In the genomic region with DNA sequence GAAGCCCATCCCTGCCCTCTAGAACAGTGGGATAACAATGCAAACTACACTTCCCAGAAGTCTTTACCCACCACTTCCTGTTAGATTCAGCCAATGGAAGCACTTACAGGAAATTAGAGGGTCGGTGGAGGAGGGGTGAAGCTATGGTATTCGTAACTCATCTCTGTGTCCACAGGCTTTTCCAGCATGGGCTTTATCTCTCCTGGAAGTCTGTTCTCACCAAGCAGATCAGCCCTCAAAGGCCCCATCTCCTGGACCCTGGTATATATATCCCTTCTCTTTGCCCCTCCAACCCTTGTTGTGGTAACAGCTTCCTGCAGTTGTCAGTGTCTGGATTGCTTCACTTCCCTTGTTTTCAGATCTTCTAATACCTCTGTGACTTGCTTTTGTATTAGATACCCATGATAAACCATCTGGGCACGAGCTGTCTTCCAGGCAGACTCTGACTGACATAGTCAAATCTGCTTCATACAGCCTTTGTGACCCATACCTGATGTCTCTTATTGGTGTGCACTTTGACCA, we compare ENCODE assay signal across 1 cellular context.
TF ChIP-seq lines count a peak whose summit lies in the region.

No MANE protein-coding gene starts in this region.

TF ChIP-seq in K562, 482 proteins besides CTCF, POLR2A, EP300 and RAD21 (continued from another document):
- TF ChIP-seq, protein P1, sequence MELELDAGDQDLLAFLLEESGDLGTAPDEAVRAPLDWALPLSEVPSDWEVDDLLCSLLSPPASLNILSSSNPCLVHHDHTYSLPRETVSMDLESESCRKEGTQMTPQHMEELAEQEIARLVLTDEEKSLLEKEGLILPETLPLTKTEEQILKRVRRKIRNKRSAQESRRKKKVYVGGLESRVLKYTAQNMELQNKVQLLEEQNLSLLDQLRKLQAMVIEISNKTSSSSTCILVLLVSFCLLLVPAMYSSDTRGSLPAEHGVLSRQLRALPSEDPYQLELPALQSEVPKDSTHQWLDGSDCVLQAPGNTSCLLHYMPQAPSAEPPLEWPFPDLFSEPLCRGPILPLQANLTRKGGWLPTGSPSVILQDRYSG (tag; conservative IDR thresholded peaks at IDR 0.05; ENCODE audit: low read depth): no peak
- TF ChIP-seq, protein P2, sequence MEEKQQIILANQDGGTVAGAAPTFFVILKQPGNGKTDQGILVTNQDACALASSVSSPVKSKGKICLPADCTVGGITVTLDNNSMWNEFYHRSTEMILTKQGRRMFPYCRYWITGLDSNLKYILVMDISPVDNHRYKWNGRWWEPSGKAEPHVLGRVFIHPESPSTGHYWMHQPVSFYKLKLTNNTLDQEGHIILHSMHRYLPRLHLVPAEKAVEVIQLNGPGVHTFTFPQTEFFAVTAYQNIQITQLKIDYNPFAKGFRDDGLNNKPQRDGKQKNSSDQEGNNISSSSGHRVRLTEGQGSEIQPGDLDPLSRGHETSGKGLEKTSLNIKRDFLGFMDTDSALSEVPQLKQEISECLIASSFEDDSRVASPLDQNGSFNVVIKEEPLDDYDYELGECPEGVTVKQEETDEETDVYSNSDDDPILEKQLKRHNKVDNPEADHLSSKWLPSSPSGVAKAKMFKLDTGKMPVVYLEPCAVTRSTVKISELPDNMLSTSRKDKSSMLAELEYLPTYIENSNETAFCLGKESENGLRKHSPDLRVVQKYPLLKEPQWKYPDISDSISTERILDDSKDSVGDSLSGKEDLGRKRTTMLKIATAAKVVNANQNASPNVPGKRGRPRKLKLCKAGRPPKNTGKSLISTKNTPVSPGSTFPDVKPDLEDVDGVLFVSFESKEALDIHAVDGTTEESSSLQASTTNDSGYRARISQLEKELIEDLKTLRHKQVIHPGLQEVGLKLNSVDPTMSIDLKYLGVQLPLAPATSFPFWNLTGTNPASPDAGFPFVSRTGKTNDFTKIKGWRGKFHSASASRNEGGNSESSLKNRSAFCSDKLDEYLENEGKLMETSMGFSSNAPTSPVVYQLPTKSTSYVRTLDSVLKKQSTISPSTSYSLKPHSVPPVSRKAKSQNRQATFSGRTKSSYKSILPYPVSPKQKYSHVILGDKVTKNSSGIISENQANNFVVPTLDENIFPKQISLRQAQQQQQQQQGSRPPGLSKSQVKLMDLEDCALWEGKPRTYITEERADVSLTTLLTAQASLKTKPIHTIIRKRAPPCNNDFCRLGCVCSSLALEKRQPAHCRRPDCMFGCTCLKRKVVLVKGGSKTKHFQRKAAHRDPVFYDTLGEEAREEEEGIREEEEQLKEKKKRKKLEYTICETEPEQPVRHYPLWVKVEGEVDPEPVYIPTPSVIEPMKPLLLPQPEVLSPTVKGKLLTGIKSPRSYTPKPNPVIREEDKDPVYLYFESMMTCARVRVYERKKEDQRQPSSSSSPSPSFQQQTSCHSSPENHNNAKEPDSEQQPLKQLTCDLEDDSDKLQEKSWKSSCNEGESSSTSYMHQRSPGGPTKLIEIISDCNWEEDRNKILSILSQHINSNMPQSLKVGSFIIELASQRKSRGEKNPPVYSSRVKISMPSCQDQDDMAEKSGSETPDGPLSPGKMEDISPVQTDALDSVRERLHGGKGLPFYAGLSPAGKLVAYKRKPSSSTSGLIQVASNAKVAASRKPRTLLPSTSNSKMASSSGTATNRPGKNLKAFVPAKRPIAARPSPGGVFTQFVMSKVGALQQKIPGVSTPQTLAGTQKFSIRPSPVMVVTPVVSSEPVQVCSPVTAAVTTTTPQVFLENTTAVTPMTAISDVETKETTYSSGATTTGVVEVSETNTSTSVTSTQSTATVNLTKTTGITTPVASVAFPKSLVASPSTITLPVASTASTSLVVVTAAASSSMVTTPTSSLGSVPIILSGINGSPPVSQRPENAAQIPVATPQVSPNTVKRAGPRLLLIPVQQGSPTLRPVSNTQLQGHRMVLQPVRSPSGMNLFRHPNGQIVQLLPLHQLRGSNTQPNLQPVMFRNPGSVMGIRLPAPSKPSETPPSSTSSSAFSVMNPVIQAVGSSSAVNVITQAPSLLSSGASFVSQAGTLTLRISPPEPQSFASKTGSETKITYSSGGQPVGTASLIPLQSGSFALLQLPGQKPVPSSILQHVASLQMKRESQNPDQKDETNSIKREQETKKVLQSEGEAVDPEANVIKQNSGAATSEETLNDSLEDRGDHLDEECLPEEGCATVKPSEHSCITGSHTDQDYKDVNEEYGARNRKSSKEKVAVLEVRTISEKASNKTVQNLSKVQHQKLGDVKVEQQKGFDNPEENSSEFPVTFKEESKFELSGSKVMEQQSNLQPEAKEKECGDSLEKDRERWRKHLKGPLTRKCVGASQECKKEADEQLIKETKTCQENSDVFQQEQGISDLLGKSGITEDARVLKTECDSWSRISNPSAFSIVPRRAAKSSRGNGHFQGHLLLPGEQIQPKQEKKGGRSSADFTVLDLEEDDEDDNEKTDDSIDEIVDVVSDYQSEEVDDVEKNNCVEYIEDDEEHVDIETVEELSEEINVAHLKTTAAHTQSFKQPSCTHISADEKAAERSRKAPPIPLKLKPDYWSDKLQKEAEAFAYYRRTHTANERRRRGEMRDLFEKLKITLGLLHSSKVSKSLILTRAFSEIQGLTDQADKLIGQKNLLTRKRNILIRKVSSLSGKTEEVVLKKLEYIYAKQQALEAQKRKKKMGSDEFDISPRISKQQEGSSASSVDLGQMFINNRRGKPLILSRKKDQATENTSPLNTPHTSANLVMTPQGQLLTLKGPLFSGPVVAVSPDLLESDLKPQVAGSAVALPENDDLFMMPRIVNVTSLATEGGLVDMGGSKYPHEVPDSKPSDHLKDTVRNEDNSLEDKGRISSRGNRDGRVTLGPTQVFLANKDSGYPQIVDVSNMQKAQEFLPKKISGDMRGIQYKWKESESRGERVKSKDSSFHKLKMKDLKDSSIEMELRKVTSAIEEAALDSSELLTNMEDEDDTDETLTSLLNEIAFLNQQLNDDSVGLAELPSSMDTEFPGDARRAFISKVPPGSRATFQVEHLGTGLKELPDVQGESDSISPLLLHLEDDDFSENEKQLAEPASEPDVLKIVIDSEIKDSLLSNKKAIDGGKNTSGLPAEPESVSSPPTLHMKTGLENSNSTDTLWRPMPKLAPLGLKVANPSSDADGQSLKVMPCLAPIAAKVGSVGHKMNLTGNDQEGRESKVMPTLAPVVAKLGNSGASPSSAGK (IDR thresholded peaks at IDR 0.05): no peak
- no peak for TF ChIP-seq ZNF3 (CRISPR knock-in tag; IDR thresholded peaks at IDR 0.05)
- TF ChIP-seq ZNF695 (CRISPR knock-in tag; IDR thresholded peaks at IDR 0.05): no peak
- no peak for TF ChIP-seq HNRNPUL1 (IDR thresholded peaks at IDR 0.05; ENCODE audit: low read length)
- TF ChIP-seq, protein P3, sequence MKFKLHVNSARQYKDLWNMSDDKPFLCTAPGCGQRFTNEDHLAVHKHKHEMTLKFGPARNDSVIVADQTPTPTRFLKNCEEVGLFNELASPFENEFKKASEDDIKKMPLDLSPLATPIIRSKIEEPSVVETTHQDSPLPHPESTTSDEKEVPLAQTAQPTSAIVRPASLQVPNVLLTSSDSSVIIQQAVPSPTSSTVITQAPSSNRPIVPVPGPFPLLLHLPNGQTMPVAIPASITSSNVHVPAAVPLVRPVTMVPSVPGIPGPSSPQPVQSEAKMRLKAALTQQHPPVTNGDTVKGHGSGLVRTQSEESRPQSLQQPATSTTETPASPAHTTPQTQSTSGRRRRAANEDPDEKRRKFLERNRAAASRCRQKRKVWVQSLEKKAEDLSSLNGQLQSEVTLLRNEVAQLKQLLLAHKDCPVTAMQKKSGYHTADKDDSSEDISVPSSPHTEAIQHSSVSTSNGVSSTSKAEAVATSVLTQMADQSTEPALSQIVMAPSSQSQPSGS (CRISPR knock-in tag; IDR thresholded peaks at IDR 0.05): no peak
- no peak for TF ChIP-seq FOS (IDR thresholded peaks at IDR 0.05; ENCODE audit: extremely low read depth, insufficient read length)
- TF ChIP-seq, protein P4, sequence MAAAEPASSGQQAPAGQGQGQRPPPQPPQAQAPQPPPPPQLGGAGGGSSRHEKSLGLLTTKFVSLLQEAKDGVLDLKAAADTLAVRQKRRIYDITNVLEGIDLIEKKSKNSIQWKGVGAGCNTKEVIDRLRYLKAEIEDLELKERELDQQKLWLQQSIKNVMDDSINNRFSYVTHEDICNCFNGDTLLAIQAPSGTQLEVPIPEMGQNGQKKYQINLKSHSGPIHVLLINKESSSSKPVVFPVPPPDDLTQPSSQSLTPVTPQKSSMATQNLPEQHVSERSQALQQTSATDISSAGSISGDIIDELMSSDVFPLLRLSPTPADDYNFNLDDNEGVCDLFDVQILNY (CRISPR knock-in tag; IDR thresholded peaks at IDR 0.05): no peak
- TF ChIP-seq, protein P5, sequence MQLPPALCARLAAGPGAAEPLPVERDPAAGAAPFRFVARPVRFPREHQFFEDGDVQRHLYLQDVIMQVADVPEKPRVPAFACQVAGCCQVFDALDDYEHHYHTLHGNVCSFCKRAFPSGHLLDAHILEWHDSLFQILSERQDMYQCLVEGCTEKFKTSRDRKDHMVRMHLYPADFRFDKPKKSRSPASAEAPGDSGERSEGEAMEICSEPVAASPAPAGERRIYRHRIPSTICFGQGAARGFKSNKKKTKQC (CRISPR knock-in tag; IDR thresholded peaks at IDR 0.05): no peak
- TF ChIP-seq, protein P6, sequence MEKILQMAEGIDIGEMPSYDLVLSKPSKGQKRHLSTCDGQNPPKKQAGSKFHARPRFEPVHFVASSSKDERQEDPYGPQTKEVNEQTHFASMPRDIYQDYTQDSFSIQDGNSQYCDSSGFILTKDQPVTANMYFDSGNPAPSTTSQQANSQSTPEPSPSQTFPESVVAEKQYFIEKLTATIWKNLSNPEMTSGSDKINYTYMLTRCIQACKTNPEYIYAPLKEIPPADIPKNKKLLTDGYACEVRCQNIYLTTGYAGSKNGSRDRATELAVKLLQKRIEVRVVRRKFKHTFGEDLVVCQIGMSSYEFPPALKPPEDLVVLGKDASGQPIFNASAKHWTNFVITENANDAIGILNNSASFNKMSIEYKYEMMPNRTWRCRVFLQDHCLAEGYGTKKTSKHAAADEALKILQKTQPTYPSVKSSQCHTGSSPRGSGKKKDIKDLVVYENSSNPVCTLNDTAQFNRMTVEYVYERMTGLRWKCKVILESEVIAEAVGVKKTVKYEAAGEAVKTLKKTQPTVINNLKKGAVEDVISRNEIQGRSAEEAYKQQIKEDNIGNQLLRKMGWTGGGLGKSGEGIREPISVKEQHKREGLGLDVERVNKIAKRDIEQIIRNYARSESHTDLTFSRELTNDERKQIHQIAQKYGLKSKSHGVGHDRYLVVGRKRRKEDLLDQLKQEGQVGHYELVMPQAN (IDR thresholded peaks at IDR 0.05; ENCODE audit: borderline replicate concordance): no peak
- no peak for TF ChIP-seq HMG20A (CRISPR knock-in tag; conservative IDR thresholded peaks at IDR 0.05)
- no peak for TF ChIP-seq RCOR1 (IDR thresholded peaks at IDR 0.05; ENCODE audit: borderline replicate concordance in 1 of 2, low read depth in 2 of 2, low read length in 2 of 2)
- no peak for TF ChIP-seq SIN3B (IDR thresholded peaks at IDR 0.05; ENCODE audit: low read depth)
- TF ChIP-seq ZNF263 (CRISPR knock-in tag; IDR thresholded peaks at IDR 0.05; ENCODE audit: borderline replicate concordance): no peak
- TF ChIP-seq HCFC1 (IDR thresholded peaks at IDR 0.05; ENCODE audit: low read depth, low read length): peak; percentile 61
- TF ChIP-seq ELF1 (tag; IDR thresholded peaks at IDR 0.05): peak; percentile 60
- TF ChIP-seq MEF2A (IDR thresholded peaks at IDR 0.05; ENCODE audit: control insufficient read depth, low read depth, low read length): no peak
- TF ChIP-seq ZNF830 (CRISPR knock-in tag; IDR thresholded peaks at IDR 0.05): no peak
- TF ChIP-seq SMC3 (conservative IDR thresholded peaks at IDR 0.05; ENCODE audit: insufficient read depth, low read depth, low read length): no peak
- TF ChIP-seq GABPA (tag; conservative IDR thresholded peaks at IDR 0.05; ENCODE audit: low read depth): peak; percentile 85
- TF ChIP-seq HNRNPK (IDR thresholded peaks at IDR 0.05; ENCODE audit: low read depth, low read length, poor library complexity, severe bottlenecking): no peak
- no peak for TF ChIP-seq RAD51 (IDR thresholded peaks at IDR 0.05; ENCODE audit: borderline replicate concordance, low read depth)
- no peak for TF ChIP-seq HMGN3 (IDR thresholded peaks at IDR 0.05; ENCODE audit: borderline replicate concordance, extremely low read depth, insufficient read length, low read depth, low read length)
- TF ChIP-seq GTF2E2 (tag; IDR thresholded peaks at IDR 0.05): no peak
- no peak for TF ChIP-seq BCL6 (CRISPR knock-in tag; IDR thresholded peaks at IDR 0.05)
- peak; percentile 10 for TF ChIP-seq NFYB (IDR thresholded peaks at IDR 0.05; ENCODE audit: extremely low read depth, insufficient read length)
- TF ChIP-seq ZNF165 (CRISPR knock-in tag; IDR thresholded peaks at IDR 0.05; ENCODE audit: borderline replicate concordance): no peak
- no peak for TF ChIP-seq SMARCE1 (IDR thresholded peaks at IDR 0.05)
- no peak for TF ChIP-seq DPF2 (IDR thresholded peaks at IDR 0.05)
- no peak for TF ChIP-seq U2AF2 (optimal IDR thresholded peaks at IDR 0.05; ENCODE audit: low read depth, low read length)
- no peak for TF ChIP-seq CBFA2T3 (IDR thresholded peaks at IDR 0.05)
